Comparison of ENCODE assay signal across 2 cellular contexts in genomic region chr1:40073062-40073461, GRCh38.
TF ChIP-seq lines count a peak whose summit lies in the region.

No MANE protein-coding gene starts in this region.

TF ChIP-seq in HEK293, 187 proteins besides CTCF, POLR2A, EP300 and RAD21:
- no peak for TF ChIP-seq ZNF214 (tag by site-specific recombination; IDR thresholded peaks at IDR 0.05; ENCODE audit: borderline replicate concordance)
- TF ChIP-seq ZBTB48 (tag by site-specific recombination; IDR thresholded peaks at IDR 0.05): peak; percentile 85
TF ChIP-seq in HEK293: peak in this region for 1.

TF ChIP-seq in K562, 482 proteins besides CTCF, POLR2A, EP300 and RAD21:
- no peak for TF ChIP-seq RUNX1 (IDR thresholded peaks at IDR 0.05; ENCODE audit: low read depth)
- TF ChIP-seq ATF2 (CRISPR knock-in tag; IDR thresholded peaks at IDR 0.05): no peak
- TF ChIP-seq POLR2AphosphoS2 (IDR thresholded peaks at IDR 0.05; ENCODE audit: low read length): peak; percentile 71
- TF ChIP-seq RBM39 (optimal IDR thresholded peaks at IDR 0.05; ENCODE audit: low read depth, low read length): no peak
- TF ChIP-seq KLF13 (tag; IDR thresholded peaks at IDR 0.05; ENCODE audit: borderline replicate concordance, low read depth): no peak
- peak in 1 of 2 experiments; percentile 93 for TF ChIP-seq NCOA2 (IDR thresholded peaks at IDR 0.05; ENCODE audit: partially characterized antibody in 2 of 2)
- TF ChIP-seq POLR2H (tag; IDR thresholded peaks at IDR 0.05; ENCODE audit: low read depth): 0 out of 2 replicates have a peak, but pooled peaks have one; percentile 5
- TF ChIP-seq, protein P1, sequence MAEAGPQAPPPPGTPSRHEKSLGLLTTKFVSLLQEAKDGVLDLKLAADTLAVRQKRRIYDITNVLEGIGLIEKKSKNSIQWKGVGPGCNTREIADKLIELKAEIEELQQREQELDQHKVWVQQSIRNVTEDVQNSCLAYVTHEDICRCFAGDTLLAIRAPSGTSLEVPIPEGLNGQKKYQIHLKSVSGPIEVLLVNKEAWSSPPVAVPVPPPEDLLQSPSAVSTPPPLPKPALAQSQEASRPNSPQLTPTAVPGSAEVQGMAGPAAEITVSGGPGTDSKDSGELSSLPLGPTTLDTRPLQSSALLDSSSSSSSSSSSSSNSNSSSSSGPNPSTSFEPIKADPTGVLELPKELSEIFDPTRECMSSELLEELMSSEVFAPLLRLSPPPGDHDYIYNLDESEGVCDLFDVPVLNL (CRISPR knock-in tag; IDR thresholded peaks at IDR 0.05; ENCODE audit: low read depth): no peak
- no peak for TF ChIP-seq RAD51 (IDR thresholded peaks at IDR 0.05; ENCODE audit: borderline replicate concordance, low read depth)
- TF ChIP-seq TAF1 (IDR thresholded peaks at IDR 0.05; ENCODE audit: control insufficient read depth, extremely low read depth, insufficient read depth, low read length, severe bottlenecking): no peak
- no peak for TF ChIP-seq TCF7L2 (IDR thresholded peaks at IDR 0.05; ENCODE audit: low read depth, low read length)
- no peak for TF ChIP-seq GABPB2 (CRISPR knock-in tag; conservative IDR thresholded peaks at IDR 0.05)
- TF ChIP-seq ZNF143 (CRISPR knock-in tag; IDR thresholded peaks at IDR 0.05): no peak
- TF ChIP-seq XRCC3 (IDR thresholded peaks at IDR 0.05): no peak
- no peak for TF ChIP-seq EP400 (IDR thresholded peaks at IDR 0.05)
- TF ChIP-seq SIN3B (IDR thresholded peaks at IDR 0.05; ENCODE audit: low read depth): no peak
- no peak for TF ChIP-seq ZFP1 (CRISPR knock-in tag; IDR thresholded peaks at IDR 0.05)
- TF ChIP-seq, protein P2, sequence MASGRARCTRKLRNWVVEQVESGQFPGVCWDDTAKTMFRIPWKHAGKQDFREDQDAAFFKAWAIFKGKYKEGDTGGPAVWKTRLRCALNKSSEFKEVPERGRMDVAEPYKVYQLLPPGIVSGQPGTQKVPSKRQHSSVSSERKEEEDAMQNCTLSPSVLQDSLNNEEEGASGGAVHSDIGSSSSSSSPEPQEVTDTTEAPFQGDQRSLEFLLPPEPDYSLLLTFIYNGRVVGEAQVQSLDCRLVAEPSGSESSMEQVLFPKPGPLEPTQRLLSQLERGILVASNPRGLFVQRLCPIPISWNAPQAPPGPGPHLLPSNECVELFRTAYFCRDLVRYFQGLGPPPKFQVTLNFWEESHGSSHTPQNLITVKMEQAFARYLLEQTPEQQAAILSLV (tag; IDR thresholded peaks at IDR 0.05): no peak
- TF ChIP-seq NR3C1 (CRISPR knock-in tag; IDR thresholded peaks at IDR 0.05): no peak
- TF ChIP-seq POLR2AphosphoS5 (IDR thresholded peaks at IDR 0.05; ENCODE audit: control insufficient read depth, insufficient read depth, low read depth, low read length): peak; percentile 28; the same call in 1 of the 2 replicates
- TF ChIP-seq, protein P3, sequence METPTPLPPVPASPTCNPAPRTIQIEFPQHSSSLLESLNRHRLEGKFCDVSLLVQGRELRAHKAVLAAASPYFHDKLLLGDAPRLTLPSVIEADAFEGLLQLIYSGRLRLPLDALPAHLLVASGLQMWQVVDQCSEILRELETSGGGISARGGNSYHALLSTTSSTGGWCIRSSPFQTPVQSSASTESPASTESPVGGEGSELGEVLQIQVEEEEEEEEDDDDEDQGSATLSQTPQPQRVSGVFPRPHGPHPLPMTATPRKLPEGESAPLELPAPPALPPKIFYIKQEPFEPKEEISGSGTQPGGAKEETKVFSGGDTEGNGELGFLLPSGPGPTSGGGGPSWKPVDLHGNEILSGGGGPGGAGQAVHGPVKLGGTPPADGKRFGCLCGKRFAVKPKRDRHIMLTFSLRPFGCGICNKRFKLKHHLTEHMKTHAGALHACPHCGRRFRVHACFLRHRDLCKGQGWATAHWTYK (CRISPR knock-in tag; IDR thresholded peaks at IDR 0.05): 0 out of 2 replicates have a peak, but pooled peaks have one; percentile 12
- no peak for TF ChIP-seq CUX1 (CRISPR knock-in tag; IDR thresholded peaks at IDR 0.05)
- no peak for TF ChIP-seq SUPT5H (IDR thresholded peaks at IDR 0.05)
- TF ChIP-seq PML (IDR thresholded peaks at IDR 0.05; ENCODE audit: low read length): peak; percentile 17; the same call in 1 of the 2 replicates
- TF ChIP-seq THRA (IDR thresholded peaks at IDR 0.05): no peak
- TF ChIP-seq POLR3A (IDR thresholded peaks at IDR 0.05; ENCODE audit: borderline replicate concordance, extremely low read depth, insufficient read depth, insufficient read length): no peak
- TF ChIP-seq, protein P4, sequence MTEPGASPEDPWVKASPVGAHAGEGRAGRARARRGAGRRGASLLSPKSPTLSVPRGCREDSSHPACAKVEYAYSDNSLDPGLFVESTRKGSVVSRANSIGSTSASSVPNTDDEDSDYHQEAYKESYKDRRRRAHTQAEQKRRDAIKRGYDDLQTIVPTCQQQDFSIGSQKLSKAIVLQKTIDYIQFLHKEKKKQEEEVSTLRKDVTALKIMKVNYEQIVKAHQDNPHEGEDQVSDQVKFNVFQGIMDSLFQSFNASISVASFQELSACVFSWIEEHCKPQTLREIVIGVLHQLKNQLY (CRISPR knock-in tag; conservative IDR thresholded peaks at IDR 0.05): no peak
- TF ChIP-seq POLR2B (IDR thresholded peaks at IDR 0.05; ENCODE audit: low read depth, partially characterized antibody): peak; percentile 61
- no peak for TF ChIP-seq ZNF79 (CRISPR knock-in tag; IDR thresholded peaks at IDR 0.05; ENCODE audit: low read depth)
